13 cellular contexts compared by ENCODE assay signal in the genomic region with DNA sequence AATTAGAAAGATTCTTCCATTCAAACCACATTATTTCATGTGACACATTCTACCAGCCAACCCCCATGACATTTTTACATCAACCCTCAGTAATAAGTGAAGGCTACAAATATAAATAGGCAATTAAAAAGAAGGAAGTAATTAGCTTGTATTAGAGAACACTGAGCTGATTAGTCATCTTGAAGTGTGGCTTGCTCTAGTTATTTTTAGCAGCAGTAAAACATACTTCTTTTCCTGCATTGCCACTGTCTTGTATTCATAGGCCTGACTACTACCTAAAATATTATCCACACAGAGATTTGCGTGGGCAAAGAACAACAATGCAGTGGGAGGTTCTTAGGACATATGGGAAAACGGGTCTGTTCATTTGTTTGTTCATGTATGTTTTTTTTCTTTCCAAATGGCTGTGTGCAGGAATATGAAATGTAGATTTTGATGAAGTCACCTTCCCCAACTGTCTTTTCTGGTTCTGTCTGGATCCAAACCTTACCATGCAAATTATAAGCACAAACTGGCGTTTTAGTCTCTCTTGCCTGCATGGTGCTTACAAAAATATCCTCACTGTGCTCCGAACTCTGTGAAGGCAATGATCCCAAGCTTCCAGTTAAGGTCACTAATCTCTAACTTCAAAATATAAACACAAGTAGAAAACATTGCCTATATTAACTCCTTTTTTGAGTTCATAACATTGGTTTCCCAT. TPM values are rescaled to one million over a fixed set of nuclear protein-coding genes. Genes with fewer than 3 reads are reported as not detected.
DNase-seq lines count a peak whose midpoint lies in the region; TF ChIP-seq lines count a peak whose summit lies in the region.
"Had no signal": no experiment of that assay in that cellular context is flagged by ENCODE, and none has a peak within 500 bp of the region (broad histone marks: within the 10 kb centered on the region; RNA-seq: fewer than 3 reads in every experiment).

No MANE protein-coding gene starts in this region.

- H3K27ac ChIP-seq in A673 (ENCODE audit: low read depth, low read length, poor library complexity, severe bottlenecking) (no peak overlapping the region), GM23248 (peak overlapping the region; percentile 76), RWPE1 (no peak overlapping the region), dorsolateral prefrontal cortex (no peak overlapping the region), tibial artery (peak overlapping the region in 1 of 2 donors; percentile 4)
- H3K27ac ChIP-seq: neural progenitor cell had no signal

- no peaks in the 10 kb centered on the region for H3K79me2 ChIP-seq in GM23248 (ENCODE audit: insufficient read depth)

- WGBS in GM23248 (ENCODE audit: low coverage in 1 of 2, low lambda C conversion rate in 2 of 2, missing lambda C conversion rate in 2 of 2), 2 experiments = 42 to 45% methylated on average over 4 of the region's 4 CpGs

- in situ Hi-C loops in GM23248 (cut with MboI) = no loop called here

- no TSS peak for BruUV-seq in A673 (replicated peaks; lab: Mats Ljungman, UMichigan)

- peak overlapping the region; percentile 77 for H3K4me2 ChIP-seq in GM23248 (ENCODE audit: unreplicated experiment)
- H3K4me2 ChIP-seq: neural progenitor cell had no signal

- no peaks in the 10 kb centered on the region for H3K36me3 ChIP-seq in A673 (ENCODE audit: insufficient read depth, low read length, poor library complexity, severe bottlenecking)
- no peaks in the 10 kb centered on the region for H3K36me3 ChIP-seq in GM23248 (ENCODE audit: low read depth)
- no peaks in the 10 kb centered on the region for H3K36me3 ChIP-seq in tibial artery
- H3K36me3 ChIP-seq: neural progenitor cell had no signal

- H3K4me1 ChIP-seq in A673 (ENCODE audit: insufficient read depth, low read length, poor library complexity, severe bottlenecking) (peaks cover 16% of the 10 kb centered on the region), GM23248 (ENCODE audit: insufficient read depth) (peaks cover 43% of the 10 kb centered on the region), tibial artery (peaks cover 0 to 22% (median 2%) of the 10 kb centered on the region in 4 donors)
- H3K4me1 ChIP-seq: neural progenitor cell had no signal

- H3F3A ChIP-seq in GM23248 (ENCODE audit: insufficient read depth) = peaks cover 26% of the 10 kb centered on the region

- H3K9me3 ChIP-seq in A673 (ENCODE audit: low read depth, low read length, poor library complexity, severe bottlenecking) (no peaks in the 10 kb centered on the region), GM23248 (ENCODE audit: low read depth) (no peaks in the 10 kb centered on the region), tibial artery (no peaks in the 10 kb centered on the region)

- H2AFZ ChIP-seq in GM23248 = 0 out of 2 replicates have a peak overlapping the region, but pooled peaks have one; percentile 23
- H2AFZ ChIP-seq: neural progenitor cell had no signal

- H3K9ac ChIP-seq in GM23248 = peak overlapping the region; percentile 34
- H3K9ac ChIP-seq: neural progenitor cell had no signal

- CTCF ChIA-PET in A673 (lab: Charles Lee) = no interaction called here
- CTCF ChIA-PET in RWPE1 (lab: Yijun Ruan, JAX) = interaction anchor here (0.6 kb wide), 1 partner anchor 483 kb away, joined by 3 read pairs; no protein-coding TSS in a partner anchor
- CTCF ChIA-PET in GM10248 (lab: Yijun Ruan, JAX) = interaction anchor here (1.4 to 2.0 kb wide), 2 partner anchors 21 to 36 kb away, joined by 3 to 5 read pairs; no protein-coding TSS in a partner anchor

- no peaks in the 10 kb centered on the region for H4K20me1 ChIP-seq in GM23248 (ENCODE audit: insufficient read depth)

- POLR2A ChIA-PET in A673 (lab: Charles Lee; ENCODE audit: low non-redundant PET) = no interaction called here
- POLR2A ChIA-PET in RWPE1 (lab: Yijun Ruan, JAX; ENCODE audit: low non-redundant PET) = no interaction called here
- POLR2A ChIA-PET in GM10248 (lab: Yijun Ruan, JAX) = no interaction called here

- H3K4me3 ChIP-seq in A673 (ENCODE audit: low read depth, low read length, poor library complexity, severe bottlenecking) (no peak overlapping the region), GM23248 (0 out of 2 replicates have a peak overlapping the region, but pooled peaks have one; percentile 9), fibroblast of villous mesenchyme (ENCODE audit: low read depth, low read length) (no peak overlapping the region), dorsolateral prefrontal cortex (no peak overlapping the region), tibial artery (no peak overlapping the region)
- H3K4me3 ChIP-seq: neural progenitor cell had no signal

- peak; percentile 29 for DNase-seq in A673 (ENCODE audit: low spot score)
- peak; percentile 92 for DNase-seq in GM23248
- DNase-seq in RWPE1 (ENCODE audit: low spot score) = peak; percentile 18
- peak; percentile 56 for DNase-seq in fibroblast of villous mesenchyme (ENCODE audit: low read depth)
- DNase-seq in GM10248 (ENCODE audit: extremely low spot score) = no peak
- DNase-seq in dorsolateral prefrontal cortex = no peak
- no peak for DNase-seq in stimulated activated CD4-positive, alpha-beta T cell treated with anti-CD3 and anti-CD28 coated beads, Interleukin-4, amount 100 ng/mL, for 24 hours
- DNase-seq in tibial artery = no peak
- DNase-seq: activated naive CD4-positive, alpha-beta T cell; glutamatergic neuron; NCI-H2171 treated with DMSO at 0.1 percent for 48 hours; stimulated activated CD8-positive, alpha-beta memory T cell treated with anti-CD3 and anti-CD28 coated beads, Interleukin-4, amount 100 ng/mL, for 48 hours had no signal

- H3K27me3 ChIP-seq in A673 (replicated peaks; ENCODE audit: insufficient read depth, low read depth, low read length, poor library complexity) = no peaks in the 10 kb centered on the region
- no peaks in the 10 kb centered on the region for H3K27me3 ChIP-seq in GM23248 (replicated peaks; ENCODE audit: insufficient read depth)
- peaks cover 0 to 3% (median 0%) of the 10 kb centered on the region in 45 donors for H3K27me3 ChIP-seq in dorsolateral prefrontal cortex
- H3K27me3 ChIP-seq in tibial artery = no peaks in the 10 kb centered on the region
- H3K27me3 ChIP-seq: neural progenitor cell had no signal

- intact Hi-C loops in A673 (cut with micrococcal nuclease; ENCODE audit: unreplicated experiment) (no loop called here), dorsolateral prefrontal cortex (cut with DNase I) (no loop called here), tibial artery (cut with DNase I; ENCODE audit: low total_unique reads) (no loop called here)

- TF ChIP-seq CTCF in A673 (conservative IDR thresholded peaks at IDR 0.05; ENCODE audit: low read depth, low read length) = no peak
- TF ChIP-seq CTCF in RWPE1 (conservative IDR thresholded peaks at IDR 0.05; ENCODE audit: low read depth) = no peak
- TF ChIP-seq CTCF in fibroblast of villous mesenchyme (IDR thresholded peaks at IDR 0.05; ENCODE audit: insufficient read depth, low read depth, low read length) = no peak
- no peak for TF ChIP-seq CTCF in GM10248 (IDR thresholded peaks at IDR 0.05; ENCODE audit: control extremely low read depth, extremely low read depth, low read depth, missing control alignments)
- no peak for TF ChIP-seq CTCF in dorsolateral prefrontal cortex (IDR thresholded peaks at IDR 0.05 in 54 of 56, conservative IDR thresholded peaks at IDR 0.05 in 2 of 56; ENCODE audit: low read depth in 1 of 56, partially characterized antibody in 56 of 56)
- TF ChIP-seq CTCF in tibial artery (IDR thresholded peaks at IDR 0.05) = no peak

- H3K9me2 ChIP-seq in GM23248 (ENCODE audit: insufficient read depth) = no peaks in the 10 kb centered on the region

RNA-seq across cellular contexts. Expression of a gene that starts 31.5 kb away (rescaled TPM):
- total RNA-seq in A673 (2021) = not detected in 2 replicates
- total RNA-seq in GM23248 (2014; rRNA removed; shearing (Covaris generic)) = 0.97 TPM in 1 of 2 replicates, not detected in the other
- polyA plus RNA-seq in GM23248 (2016; fragmentation: Nextera tagmentation; extraction: Ambion mirVana) = 0.48 and 0.96 TPM in 2 replicates
- total RNA-seq in fibroblast of villous mesenchyme = under 0.01 TPM in 1 of 2 replicates, not detected in the other
- total RNA-seq in dorsolateral prefrontal cortex = not detected

Comparison
In these comparisons a context has a peak if more than half of its experiments do, and no peak if none do; other contexts are left out.
1. DNase-seq: peak in A673 (single experiment), GM23248 (single experiment), RWPE1 (single experiment) and fibroblast of villous mesenchyme (single experiment); none in GM10248 (single experiment), dorsolateral prefrontal cortex (0 of 10), stimulated activated CD4-positive, alpha-beta T cell treated with anti-CD3 and anti-CD28 coated beads, Interleukin-4, amount 100 ng/mL, for 24 hours (single experiment) and tibial artery (0 of 2).